In genomic region chr2:71665168-71666093, GRCh38 we compare ENCODE assay signal across 29 cellular contexts.
DNase-seq lines count a peak whose midpoint lies in the region; ATAC-seq and TF ChIP-seq lines count a peak whose summit lies in the region.
"Had no signal": no experiment of that assay in that cellular context is flagged by ENCODE, and none has a peak within 500 bp of the region (broad histone marks: within the 10 kb centered on the region; RNA-seq: fewer than 3 reads in every experiment).

No MANE protein-coding gene starts in this region.

- no peaks in the 10 kb centered on the region for H3K27me3 ChIP-seq in H9 (ENCODE audit: insufficient read depth, low read length)
- no peaks in the 10 kb centered on the region for H3K27me3 ChIP-seq in rectal smooth muscle tissue (ENCODE audit: control insufficient read depth, insufficient read depth, low read length)
- H3K27me3 ChIP-seq: left lung, ovary, upper lobe of left lung had no signal

- no peak overlapping the region for H3K4ac ChIP-seq in H9 (ENCODE audit: low read depth, low read length)

- no peak overlapping the region for H2AFZ ChIP-seq in H9 (ENCODE audit: low read length)

- H3K23ac ChIP-seq in H9 (ENCODE audit: insufficient read length, low read depth, low read length) = no peak overlapping the region

- no peak overlapping the region for H2BK20ac ChIP-seq in H9 (ENCODE audit: low read depth, low read length, poor library complexity, severe bottlenecking)

- H3K79me2 ChIP-seq in H9 (ENCODE audit: insufficient read depth, low read length) = no peaks in the 10 kb centered on the region

- ATAC-seq in left colon (peak; percentile 16), HG03097 (IDR thresholded peaks at IDR 0.05; ENCODE audit: low FRiP score, unreplicated experiment) (no peak)
- ATAC-seq: activated CD4-positive, alpha-beta T cell treated with anti-CD3 and anti-CD28 coated beads for 36 hours; left lung; naive thymus-derived CD8-positive, alpha-beta T cell; right cardiac atrium had no signal

- H2BK120ac ChIP-seq in H9 (ENCODE audit: low read depth, low read length, poor library complexity, severe bottlenecking) = no peak overlapping the region

- H2BK12ac ChIP-seq in H9 (ENCODE audit: insufficient read length, low read depth, low read length) = no peak overlapping the region

- H2AK5ac ChIP-seq in H9 (ENCODE audit: insufficient read length, low read length) = no peak overlapping the region

- no peaks in the 10 kb centered on the region; a peak in 1 of 5 replicates for H3K9me3 Mint-ChIP-seq in H9
- H3K9me3 Mint-ChIP-seq: HFFc6, mesothelial cell of epicardium had no signal

- no CpG with 5 or more reads among the region's 11 CpGs for WGBS in H9 (ENCODE audit: extremely low coverage, insufficient read length, low lambda C conversion rate)

- no peak overlapping the region for H2BK5ac ChIP-seq in H9 (ENCODE audit: insufficient read length, low read length)

- no peak overlapping the region for H3K27ac ChIP-seq in H9 (ENCODE audit: insufficient read length, low read depth, low read length)
- H3K27ac ChIP-seq in rectal smooth muscle tissue (ENCODE audit: low read depth, low read length) = peak overlapping the region; percentile 6
- H3K27ac ChIP-seq: left lung, ovary, upper lobe of left lung had no signal

- H3K4me3 ChIP-seq in rectal smooth muscle tissue (ENCODE audit: low read length) = no peak overlapping the region
- H3K4me3 ChIP-seq: left lung, ovary, upper lobe of left lung had no signal

- DNase-seq in D341Med (ENCODE audit: low spot score) (peak; percentile 6), H9 (peak; percentile 20), left colon (peak in 1 of 2 donors; percentile 60), middle frontal gyrus (ENCODE audit: extremely low spot score, low spot score) (no peak)
- DNase-seq in central memory CD4-positive, alpha-beta T cell = no peak
- DNase-seq: activated CD4-positive, alpha-beta T cell treated with anti-CD3 and anti-CD28 coated beads for 36 hours; activated naive CD4-positive, alpha-beta T cell treated with Interleukin-2 at 50 U/mL for 16 hours; activated T-cell treated with anti-CD3 and anti-CD28 coated beads, Interleukin-2, amount 50 U/mL, for 48 hours; C1 segment of cervical spinal cord; Caco-2; DND-41; effector CD8-positive, alpha-beta T cell; erythroblast; head of caudate nucleus; HFFc6; left lung; MV-4-11; NCI-H146; NCI-H2107; ovary; SHP77 treated with DMSO at 0.1 percent for 48 hours; stimulated activated CD4-positive, alpha-beta T cell treated with anti-CD3 and anti-CD28 coated beads, Interleukin-12 subunit alpha, Interleukin-12 subunit beta, amount 100 ng/mL, for 4 hours; stimulated activated CD4-positive, alpha-beta T cell treated with anti-CD3 and anti-CD28 coated beads, Interleukin-4, amount 100 ng/mL, for 1 hour had no signal

- H3K36me3 ChIP-seq in rectal smooth muscle tissue (ENCODE audit: control insufficient read depth, insufficient read depth, low read length) = no peaks in the 10 kb centered on the region
- H3K36me3 ChIP-seq: ovary had no signal

- no peak for TF ChIP-seq CTCF in H9 (conservative IDR thresholded peaks at IDR 0.05)

- no peak overlapping the region for H2BK15ac ChIP-seq in H9 (ENCODE audit: low read depth, low read length)

- H3K4me3 Mint-ChIP-seq in H9 = no peak overlapping the region
- H3K4me3 Mint-ChIP-seq: activated CD4-positive, alpha-beta T cell treated with anti-CD3 and anti-CD28 coated beads for 36 hours; HFFc6; mesothelial cell of epicardium; naive thymus-derived CD8-positive, alpha-beta T cell had no signal

- no peak overlapping the region for H3T11ph ChIP-seq in H9 (ENCODE audit: low read length)

- H3K18ac ChIP-seq in H9 (ENCODE audit: insufficient read length, low read depth, low read length) = no peak overlapping the region

- H3K23me2 ChIP-seq in H9 (ENCODE audit: insufficient read length, low read depth, low read length, poor library complexity, severe bottlenecking) = no peaks in the 10 kb centered on the region

- H3K27ac Mint-ChIP-seq in H9 = no peak overlapping the region; a peak in 1 of 7 replicates
- H3K27ac Mint-ChIP-seq: activated CD4-positive, alpha-beta T cell treated with anti-CD3 and anti-CD28 coated beads for 36 hours; HFFc6; mesothelial cell of epicardium had no signal

- H3K4me2 ChIP-seq in H9 (ENCODE audit: insufficient read depth, insufficient read length, low read length) = no peak overlapping the region

- intact Hi-C loops in left colon (cut with DNase I, micrococcal nuclease) = no loop called here

- H4K8ac ChIP-seq in H9 (replicated peaks; ENCODE audit: insufficient read length, low read depth, low read length) = no peak overlapping the region

- no peaks in the 10 kb centered on the region for H4K20me1 ChIP-seq in H9 (ENCODE audit: control insufficient read depth, insufficient read depth, insufficient read length)

- no peak overlapping the region for H3K56ac ChIP-seq in H9 (ENCODE audit: insufficient read length, low read depth, low read length)

- no peaks in the 10 kb centered on the region; a peak in 3 of 7 replicates for H3K36me3 Mint-ChIP-seq in H9 (ENCODE audit: insufficient read depth in 1 of 3, low read depth in 3 of 3)
- H3K36me3 Mint-ChIP-seq: mesothelial cell of epicardium; naive thymus-derived CD8-positive, alpha-beta T cell had no signal

- no peaks in the 10 kb centered on the region for H3K27me3 Mint-ChIP-seq in H9 (ENCODE audit: low read depth)

- no peaks in the 10 kb centered on the region for H3K4me1 Mint-ChIP-seq in H9
- H3K4me1 Mint-ChIP-seq: activated CD4-positive, alpha-beta T cell treated with anti-CD3 and anti-CD28 coated beads for 36 hours; mesothelial cell of epicardium; naive thymus-derived CD8-positive, alpha-beta T cell had no signal

- H4K91ac ChIP-seq in H9 (ENCODE audit: insufficient read length, low read depth, low read length) = no peak overlapping the region

- H3K9ac ChIP-seq in H9 (ENCODE audit: extremely low read depth, insufficient read length, low read length) = no peak overlapping the region
- H3K9ac ChIP-seq in rectal smooth muscle tissue (ENCODE audit: low read length) = no peak overlapping the region

- no peak overlapping the region for H4K5ac ChIP-seq in H9 (ENCODE audit: insufficient read length, low read depth, low read length)

- H3K9me3 ChIP-seq in H9 (ENCODE audit: control insufficient read depth, low read depth, low read length) = no peaks in the 10 kb centered on the region
- H3K9me3 ChIP-seq: Caco-2, left lung, ovary, upper lobe of left lung had no signal

- H3K79me1 ChIP-seq in H9 (ENCODE audit: insufficient read depth, low read depth, low read length, poor library complexity, severe bottlenecking) = no peaks in the 10 kb centered on the region

- no peak overlapping the region for H3K14ac ChIP-seq in H9 (ENCODE audit: insufficient read depth, low read length)

- H3K4me1 ChIP-seq in H9 (ENCODE audit: insufficient read depth, low read length) (no peaks in the 10 kb centered on the region), rectal smooth muscle tissue (ENCODE audit: control insufficient read depth, insufficient read depth, low read length) (peaks cover 2% of the 10 kb centered on the region)
- H3K4me1 ChIP-seq: Caco-2, upper lobe of left lung had no signal

Comparison
In these comparisons a context has a peak if more than half of its experiments do, and no peak if none do; other contexts are left out.
1. DNase-seq: peak in D341Med (single experiment) and H9 (single experiment); none in middle frontal gyrus (single experiment) and central memory CD4-positive, alpha-beta T cell (single experiment).